Comparison of ENCODE assay signal across 16 cellular contexts in genomic region chr5:112923988-112924387, GRCh38. TPM values are rescaled to one million over a fixed set of nuclear protein-coding genes. Genes with fewer than 3 reads are reported as not detected.
DNase-seq lines count a peak whose midpoint lies in the region; ATAC-seq and TF ChIP-seq lines count a peak whose summit lies in the region.
"Had no signal": no experiment of that assay in that cellular context is flagged by ENCODE, and none has a peak within 500 bp of the region (broad histone marks: within the 10 kb centered on the region; RNA-seq: fewer than 3 reads in every experiment).

No MANE protein-coding gene starts in this region.

- intact Hi-C loops in dendritic cell treated with granulocyte-macrophage colony-stimulating factor and Interleukin-4, amounts not matched to agents 40 ng/mL and 50 ng/mL, for 4 days (cut with micrococcal nuclease) = loop anchor here (2.0 to 5.0 kb wide), 3 partner anchors 53 to 588 kb away; partner anchors contain the start of genes DCP2, SRP19 and YTHDC2

- peak overlapping the region; percentile 30 for H3K27ac Mint-ChIP-seq in activated naive CD4-positive, alpha-beta T cell treated with anti-CD3 and anti-CD28 coated beads, Interleukin-2, amount 50 U/mL, for 24 hours
- H3K27ac Mint-ChIP-seq in dendritic cell treated with granulocyte-macrophage colony-stimulating factor and Interleukin-4, amounts not matched to agents 40 ng/mL and 50 ng/mL, for 4 days = peak overlapping the region; percentile 100

- peaks cover 62% of the 10 kb centered on the region for H3K4me1 Mint-ChIP-seq in activated naive CD4-positive, alpha-beta T cell treated with anti-CD3 and anti-CD28 coated beads, Interleukin-2, amount 50 U/mL, for 24 hours
- H3K4me1 Mint-ChIP-seq in dendritic cell treated with granulocyte-macrophage colony-stimulating factor and Interleukin-4, amounts not matched to agents 40 ng/mL and 50 ng/mL, for 4 days (ENCODE audit: low read depth) = peaks cover 63% of the 10 kb centered on the region

- no peak for DNase-seq in activated naive CD4-positive, alpha-beta T cell (lab: John Stamatoyannopoulos, UW)
- no peak for DNase-seq in occipital lobe (lab: John Stamatoyannopoulos, UW)
- DNase-seq in OCI-M2 (lab: John Stamatoyannopoulos, UW; ENCODE audit: unreplicated experiment) = no peak
- DNase-seq: activated CD4-positive, alpha-beta T cell treated with anti-CD3 and anti-CD28 coated beads, Interleukin-2, amount 50 U/mL, for 4 hours; DMS 273 treated with DMSO at 0.1 percent for 48 hours; effector CD8-positive, alpha-beta T cell; H7; NCI-H1694 treated with DMSO at 0.1 percent for 48 hours; NCI-H524 had no signal

- no peaks in the 10 kb centered on the region for H3K27me3 Mint-ChIP-seq in activated naive CD4-positive, alpha-beta T cell treated with anti-CD3 and anti-CD28 coated beads, Interleukin-2, amount 50 U/mL, for 24 hours
- H3K27me3 Mint-ChIP-seq in dendritic cell treated with granulocyte-macrophage colony-stimulating factor and Interleukin-4, amounts not matched to agents 40 ng/mL and 50 ng/mL, for 4 days = no peaks in the 10 kb centered on the region

- H3K9ac ChIP-seq in OCI-LY3 (ENCODE audit: low read length) = peak overlapping the region; percentile 58; the same call in 1 of the 2 replicates

- H3K27me3 ChIP-seq in OCI-LY3 (ENCODE audit: low read depth, low read length) = no peaks in the 10 kb centered on the region
- H3K27me3 ChIP-seq in thymus (ENCODE audit: control insufficient read depth, insufficient read depth) = peaks cover 2% of the 10 kb centered on the region

- no peak for TF ChIP-seq CTCF in OCI-LY3 (IDR thresholded peaks at IDR 0.05; ENCODE audit: low read depth, low read length)

- peak overlapping the region; percentile 96 for H3K4me3 Mint-ChIP-seq in activated naive CD4-positive, alpha-beta T cell treated with anti-CD3 and anti-CD28 coated beads, Interleukin-2, amount 50 U/mL, for 24 hours
- H3K4me3 Mint-ChIP-seq in dendritic cell treated with granulocyte-macrophage colony-stimulating factor and Interleukin-4, amounts not matched to agents 40 ng/mL and 50 ng/mL, for 4 days = peak overlapping the region; percentile 100

- H3K9me3 ChIP-seq in OCI-LY3 (ENCODE audit: insufficient read depth, low read length) (no peaks in the 10 kb centered on the region), thymus (ENCODE audit: control insufficient read depth) (no peaks in the 10 kb centered on the region)

- no peak overlapping the region for H2AFZ ChIP-seq in OCI-LY3 (ENCODE audit: low read depth, low read length)

- 91% methylated on average over 6 of the region's 6 CpGs for WGBS in thymus

- H4K20me1 ChIP-seq in OCI-LY3 (ENCODE audit: insufficient read depth, low read length) = 0 out of 2 replicates have a peak, but pooled peaks cover 11% of the 10 kb centered on the region

- peak overlapping the region; percentile 99 for H3K4me3 ChIP-seq in OCI-LY3 (ENCODE audit: low read length)
- H3K4me3 ChIP-seq in thymus (ENCODE audit: low read length) = no peak overlapping the region
- H3K4me3 ChIP-seq: lung had no signal

- peak overlapping the region; percentile 88 for H3K4me2 ChIP-seq in OCI-LY3 (ENCODE audit: low read length)

- H3K36me3 ChIP-seq in OCI-LY3 (replicated peaks; ENCODE audit: low read depth, low read length) (peaks cover 9% of the 10 kb centered on the region), thymus (ENCODE audit: control insufficient read depth, insufficient read depth) (no peaks in the 10 kb centered on the region)

- ATAC-seq in GM18909 (IDR thresholded peaks at IDR 0.05; ENCODE audit: poor library complexity, unreplicated experiment) = no peak

- H3K27ac ChIP-seq in OCI-LY3 (ENCODE audit: low read length) = peak overlapping the region; percentile 95
- peak overlapping the region; percentile 90 for H3K27ac ChIP-seq in thymus (ENCODE audit: low read depth)

- H3K36me3 Mint-ChIP-seq in activated naive CD4-positive, alpha-beta T cell treated with anti-CD3 and anti-CD28 coated beads, Interleukin-2, amount 50 U/mL, for 24 hours = no peaks in the 10 kb centered on the region
- peaks cover 27% of the 10 kb centered on the region for H3K36me3 Mint-ChIP-seq in dendritic cell treated with granulocyte-macrophage colony-stimulating factor and Interleukin-4, amounts not matched to agents 40 ng/mL and 50 ng/mL, for 4 days (ENCODE audit: low read depth)

- H3K79me2 ChIP-seq in OCI-LY3 (ENCODE audit: low read length) = peaks cover 27% of the 10 kb centered on the region

- no peaks in the 10 kb centered on the region for H3K9me3 Mint-ChIP-seq in activated naive CD4-positive, alpha-beta T cell treated with anti-CD3 and anti-CD28 coated beads, Interleukin-2, amount 50 U/mL, for 24 hours
- H3K9me3 Mint-ChIP-seq in dendritic cell treated with granulocyte-macrophage colony-stimulating factor and Interleukin-4, amounts not matched to agents 40 ng/mL and 50 ng/mL, for 4 days = no peaks in the 10 kb centered on the region
- H3K9me3 Mint-ChIP-seq: activated naive CD4-positive, alpha-beta T cell treated with anti-CD3 and anti-CD28 coated beads for 36 hours had no signal

- H3K4me1 ChIP-seq in OCI-LY3 (ENCODE audit: low read length) (peaks cover 41% of the 10 kb centered on the region), thymus (ENCODE audit: control insufficient read depth, insufficient read depth, low read length) (peaks cover 15% of the 10 kb centered on the region)

RNA-seq across cellular contexts. Expression of gene REEP5, which starts 2.0 kb away (rescaled TPM):
- polyA plus RNA-seq in thymus = 57.7 TPM
- total RNA-seq in occipital lobe = 113 TPM

RNA-seq across cellular contexts. Expression of gene DCP2, which starts 52.6 kb away (rescaled TPM):
- polyA plus RNA-seq in thymus = 36.3 TPM
- 129 TPM for total RNA-seq in occipital lobe
